ENCODE assay signal across 3 cellular contexts in genomic region chr2:128874608-128875007, GRCh38.
"Had no signal": no experiment of that assay in that cellular context is flagged by ENCODE, and none has a peak within 500 bp of the region (broad histone marks: within the 10 kb centered on the region; RNA-seq: fewer than 3 reads in every experiment).

No MANE protein-coding gene starts in this region.

- H3K4me3 ChIP-seq: GM12878 had no signal

- DNase-seq: GDM1, GF-D8 had no signal

- ATAC-seq: GM12878 had no signal
